Comparison of ENCODE assay signal across 1 cellular context in the genomic region with DNA sequence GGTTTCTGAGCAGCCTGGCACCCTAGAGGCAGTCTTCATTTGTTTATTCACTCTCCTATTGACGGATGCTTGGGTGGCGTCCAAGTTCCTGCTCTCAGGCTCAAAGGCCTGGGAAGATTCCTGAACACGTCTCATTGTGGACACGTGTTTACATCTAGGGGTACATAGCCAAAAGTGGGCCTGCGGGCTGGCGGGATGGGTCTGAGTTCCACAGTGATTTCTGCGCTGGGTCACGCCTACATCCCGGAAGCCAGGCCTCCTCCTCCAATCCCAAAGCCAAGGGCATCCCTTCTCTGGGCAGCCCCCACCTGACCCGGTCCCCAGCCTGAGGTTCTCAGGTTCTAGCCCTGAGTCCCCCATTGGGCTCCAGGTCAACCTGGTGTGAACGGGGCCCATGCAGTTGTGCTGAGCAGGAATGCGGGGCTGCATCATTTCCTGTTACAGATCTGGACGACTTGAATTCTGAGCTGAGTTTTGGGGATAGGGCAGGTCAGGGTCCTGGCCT.
TF ChIP-seq lines count a peak whose summit lies in the region.

No MANE protein-coding gene starts in this region.

TF ChIP-seq in HepG2, 621 proteins besides CTCF, POLR2A, EP300 and RAD21:
- TF ChIP-seq KDM3A (CRISPR knock-in tag; IDR thresholded peaks at IDR 0.05; ENCODE audit: low read depth): no peak
- no peak for TF ChIP-seq KMT2A (CRISPR knock-in tag; IDR thresholded peaks at IDR 0.05)
- TF ChIP-seq SETDB1 (CRISPR knock-in tag; IDR thresholded peaks at IDR 0.05; ENCODE audit: borderline replicate concordance): no peak
- TF ChIP-seq FOXM1 (CRISPR knock-in tag; IDR thresholded peaks at IDR 0.05): no peak
- TF ChIP-seq SKI (IDR thresholded peaks at IDR 0.05; ENCODE audit: partially characterized antibody): no peak
- no peak for TF ChIP-seq ZNF367 (CRISPR knock-in tag; IDR thresholded peaks at IDR 0.05; ENCODE audit: borderline replicate concordance)
TF ChIP-seq in HepG2: peak in this region for 0.
